ENCODE assay signal across 17 cellular contexts in the genomic region with DNA sequence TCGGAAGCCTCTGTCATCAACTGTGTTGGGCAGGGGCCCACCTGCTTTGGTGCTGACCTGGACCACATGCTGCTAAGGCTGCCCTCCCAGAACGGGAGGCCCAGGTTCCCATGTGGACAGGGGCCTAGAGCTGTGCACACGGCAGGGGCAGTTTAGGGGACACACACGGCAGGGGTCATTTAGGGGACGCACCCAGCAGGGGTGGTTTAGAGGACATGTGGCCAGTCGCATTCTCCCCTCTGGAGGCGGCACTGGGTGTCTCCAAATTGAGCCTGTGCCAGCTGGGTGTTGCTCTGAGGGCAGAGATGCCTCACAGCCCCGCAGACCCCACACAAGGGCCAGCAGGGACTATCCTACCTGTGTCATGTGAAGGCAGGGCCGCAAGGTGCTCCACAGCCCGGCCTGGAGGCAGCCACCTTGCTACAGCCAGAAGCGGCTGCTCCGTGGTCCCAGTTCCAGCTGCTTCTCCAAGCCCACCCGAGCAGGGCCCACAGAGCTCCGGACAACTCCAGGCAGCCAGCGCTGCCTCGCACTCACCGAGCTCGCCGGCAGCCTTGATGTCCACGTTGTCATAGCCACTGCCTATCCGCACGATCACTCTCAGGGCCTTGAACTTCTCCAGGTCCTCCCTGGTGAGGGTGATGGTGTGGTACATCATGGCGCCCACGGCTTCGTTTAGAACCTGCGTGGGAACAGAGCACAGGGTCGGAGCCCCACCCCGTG.
DNase-seq lines count a peak whose midpoint lies in the region; ATAC-seq and TF ChIP-seq lines count a peak whose summit lies in the region.
"Had no signal": no experiment of that assay in that cellular context is flagged by ENCODE, and none has a peak within 500 bp of the region (broad histone marks: within the 10 kb centered on the region; RNA-seq: fewer than 3 reads in every experiment).

No MANE protein-coding gene starts in this region.

- 87 to 92% methylated on average over 28 of the region's 28 CpGs for WGBS in sigmoid colon, 2 donors

- intact Hi-C loops in sigmoid colon (cut with DNase I), result no loop called here

- no peaks in the 10 kb centered on the region for H3K27me3 ChIP-seq in RWPE2 (ENCODE audit: insufficient read depth, poor library complexity, severe bottlenecking)
- no peaks in the 10 kb centered on the region for H3K27me3 ChIP-seq in right atrium auricular region
- H3K27me3 ChIP-seq in sigmoid colon, result no peaks in the 10 kb centered on the region
- H3K27me3 ChIP-seq: foreskin keratinocyte had no signal

- H3K4me3 Mint-ChIP-seq in activated CD8-positive, alpha-beta memory T cell treated with anti-CD3 and anti-CD28 coated beads, Interleukin-2, amount 10 ng/mL, durations not matched to agents 7 days and 5 days, result no peak overlapping the region
- H3K4me3 Mint-ChIP-seq in T-helper 17 cell, result no peak overlapping the region
- H3K4me3 Mint-ChIP-seq: activated CD4-positive, alpha-beta T cell treated with anti-CD3 and anti-CD28 coated beads, Interleukin-2, amount 10 ng/mL, durations not matched to agents 7 days and 5 days; CD8-positive, alpha-beta memory T cell had no signal

- ATAC-seq in activated CD8-positive, alpha-beta memory T cell treated with anti-CD3 and anti-CD28 coated beads, Interleukin-2, amount 10 ng/mL, durations not matched to agents 7 days and 5 days, result no peak
- ATAC-seq in RWPE2 (ENCODE audit: low read depth), result no peak
- no peak for ATAC-seq in T-helper 17 cell
- ATAC-seq in HG03469 (IDR thresholded peaks at IDR 0.05; ENCODE audit: unreplicated experiment), result no peak

- H3K9me3 Mint-ChIP-seq in activated CD8-positive, alpha-beta memory T cell treated with anti-CD3 and anti-CD28 coated beads, Interleukin-2, amount 10 ng/mL, durations not matched to agents 7 days and 5 days (ENCODE audit: low read depth), result no peaks in the 10 kb centered on the region
- H3K9me3 Mint-ChIP-seq: activated CD4-positive, alpha-beta T cell treated with anti-CD3 and anti-CD28 coated beads, Interleukin-2, amount 10 ng/mL, durations not matched to agents 7 days and 5 days; CD8-positive, alpha-beta memory T cell had no signal

- H3K27me3 Mint-ChIP-seq in activated CD8-positive, alpha-beta memory T cell treated with anti-CD3 and anti-CD28 coated beads, Interleukin-2, amount 10 ng/mL, durations not matched to agents 7 days and 5 days, result peaks cover 2% of the 10 kb centered on the region
- H3K27me3 Mint-ChIP-seq in T-helper 17 cell, result peaks cover 19% of the 10 kb centered on the region
- H3K27me3 Mint-ChIP-seq: activated CD4-positive, alpha-beta T cell treated with anti-CD3 and anti-CD28 coated beads, Interleukin-2, amount 10 ng/mL, durations not matched to agents 7 days and 5 days had no signal

- H3K9me3 ChIP-seq in RWPE2 (ENCODE audit: severe bottlenecking) (no peaks in the 10 kb centered on the region), right atrium auricular region (no peaks in the 10 kb centered on the region), sigmoid colon (no peaks in the 10 kb centered on the region), T-helper 17 cell (ENCODE audit: control insufficient read depth, low read length, poor library complexity, severe bottlenecking) (no peaks in the 10 kb centered on the region)

- H3K27ac ChIP-seq in RWPE2 (ENCODE audit: poor library complexity, severe bottlenecking), result peak overlapping the region; percentile 46
- peak overlapping the region; percentile 71 to 81 for H3K27ac ChIP-seq in right atrium auricular region
- no peak overlapping the region for H3K27ac ChIP-seq in sigmoid colon
- H3K27ac ChIP-seq: foreskin keratinocyte, parathyroid adenoma had no signal

- H3K4me1 ChIP-seq in RWPE2 (ENCODE audit: insufficient read depth, poor library complexity, severe bottlenecking), result peaks cover 14% of the 10 kb centered on the region
- peaks cover 0 to 64% of the 10 kb centered on the region in 2 donors for H3K4me1 ChIP-seq in right atrium auricular region
- H3K4me1 ChIP-seq in sigmoid colon, result peaks cover 0 to 64% (median 45%) of the 10 kb centered on the region in 4 donors

- TF ChIP-seq POLR2A in sigmoid colon (IDR thresholded peaks at IDR 0.05), result no peak

- H3K4me1 Mint-ChIP-seq in activated CD8-positive, alpha-beta memory T cell treated with anti-CD3 and anti-CD28 coated beads, Interleukin-2, amount 10 ng/mL, durations not matched to agents 7 days and 5 days, result no peaks in the 10 kb centered on the region
- H3K4me1 Mint-ChIP-seq in T-helper 17 cell, result no peaks in the 10 kb centered on the region
- H3K4me1 Mint-ChIP-seq: activated CD4-positive, alpha-beta T cell treated with anti-CD3 and anti-CD28 coated beads, Interleukin-2, amount 10 ng/mL, durations not matched to agents 7 days and 5 days; CD8-positive, alpha-beta memory T cell had no signal

- no peak overlapping the region for H3K4me3 ChIP-seq in RWPE2 (ENCODE audit: severe bottlenecking)
- H3K4me3 ChIP-seq in right atrium auricular region, result no peak overlapping the region
- no peak overlapping the region for H3K4me3 ChIP-seq in sigmoid colon

- peaks cover 76% of the 10 kb centered on the region for H3K36me3 ChIP-seq in RWPE2 (ENCODE audit: low read depth)
- peaks cover 32% of the 10 kb centered on the region for H3K36me3 ChIP-seq in right atrium auricular region
- peaks cover 10 to 32% (median 20%) of the 10 kb centered on the region in 4 donors for H3K36me3 ChIP-seq in sigmoid colon

- TF ChIP-seq CTCF in RWPE2 (IDR thresholded peaks at IDR 0.05; ENCODE audit: poor library complexity, severe bottlenecking) (no peak), right atrium auricular region (IDR thresholded peaks at IDR 0.05) (no peak), sigmoid colon (IDR thresholded peaks at IDR 0.05) (no peak)

- TF ChIP-seq EP300 in sigmoid colon (IDR thresholded peaks at IDR 0.05), result no peak

- CTCF ChIA-PET in activated CD8-positive, alpha-beta memory T cell treated with anti-CD3 and anti-CD28 coated beads, Interleukin-2, amount 10 ng/mL, durations not matched to agents 7 days and 5 days (lab: Charles Lee), result interaction anchor here (1.1 kb wide), 1 partner anchor 10 kb away, joined by 4 read pairs; no protein-coding TSS in a partner anchor

- H3K27ac Mint-ChIP-seq in activated CD8-positive, alpha-beta memory T cell treated with anti-CD3 and anti-CD28 coated beads, Interleukin-2, amount 10 ng/mL, durations not matched to agents 7 days and 5 days, result no peak overlapping the region
- no peak overlapping the region for H3K27ac Mint-ChIP-seq in T-helper 17 cell
- H3K27ac Mint-ChIP-seq: activated CD4-positive, alpha-beta T cell treated with anti-CD3 and anti-CD28 coated beads, Interleukin-2, amount 10 ng/mL, durations not matched to agents 7 days and 5 days; CD8-positive, alpha-beta memory T cell had no signal

- peak; percentile 11 for DNase-seq in activated CD8-positive, alpha-beta memory T cell treated with anti-CD3 and anti-CD28 coated beads, Interleukin-2, amount 50 U/mL, for 4 hours
- no peak for DNase-seq in activated CD8-positive, alpha-beta memory T cell treated with anti-CD3 and anti-CD28 coated beads, Interleukin-2, amount 10 ng/mL, durations not matched to agents 7 days and 5 days
- peak; percentile 29 for DNase-seq in RWPE2 (ENCODE audit: low spot score)
- DNase-seq in right atrium auricular region (ENCODE audit: low spot score), result peak; percentile 58
- peak; percentile 61 for DNase-seq in sigmoid colon
- no peak for DNase-seq in NCI-H1105 (lab: John Stamatoyannopoulos, UW)
- no peak for DNase-seq in T-helper 17 cell
- DNase-seq: activated CD4-positive, alpha-beta T cell treated with anti-CD3 and anti-CD28 coated beads, Interleukin-2, amount 10 ng/mL, durations not matched to agents 7 days and 5 days; CD8-positive, alpha-beta memory T cell; Karpas-422; mesenchymal stem cell; NCI-H1436; SHP77 treated with DMSO at 0.1 percent for 48 hours; T-helper 9 cell had no signal

- no peaks in the 10 kb centered on the region for H3K36me3 Mint-ChIP-seq in activated CD8-positive, alpha-beta memory T cell treated with anti-CD3 and anti-CD28 coated beads, Interleukin-2, amount 10 ng/mL, durations not matched to agents 7 days and 5 days
- no peaks in the 10 kb centered on the region for H3K36me3 Mint-ChIP-seq in T-helper 17 cell (ENCODE audit: low read depth)
- H3K36me3 Mint-ChIP-seq: CD8-positive, alpha-beta memory T cell had no signal

Comparison
In these comparisons a context has a peak if more than half of its experiments do, and no peak if none do; other contexts are left out.
1. DNase-seq: peak in activated CD8-positive, alpha-beta memory T cell treated with anti-CD3 and anti-CD28 coated beads, Interleukin-2, amount 50 U/mL, for 4 hours (single experiment), RWPE2 (single experiment), right atrium auricular region (single experiment) and sigmoid colon (single experiment); none in activated CD8-positive, alpha-beta memory T cell treated with anti-CD3 and anti-CD28 coated beads, Interleukin-2, amount 10 ng/mL, durations not matched to agents 7 days and 5 days (single experiment), NCI-H1105 (single experiment) and T-helper 17 cell (0 of 3).
2. H3K27ac ChIP-seq: peak in RWPE2 (single experiment) and right atrium auricular region (2 of 2); none in sigmoid colon (0 of 4).